In genomic region chr11:128463386-128463829, GRCh38 we compare ENCODE assay signal across 10 cellular contexts.
DNase-seq lines count a peak whose midpoint lies in the region; ATAC-seq and TF ChIP-seq lines count a peak whose summit lies in the region.
"Had no signal": no experiment of that assay in that cellular context is flagged by ENCODE, and none has a peak within 500 bp of the region (broad histone marks: within the 10 kb centered on the region; RNA-seq: fewer than 3 reads in every experiment).

No MANE protein-coding gene starts in this region.

- peak overlapping the region; percentile 74 to 92 (median 74) for H3K27ac Mint-ChIP-seq in nephron
- no peak overlapping the region for H3K27ac Mint-ChIP-seq in GM23338

- H3K4me2 ChIP-seq in OCI-LY7 (ENCODE audit: low read length) = no peak overlapping the region
- H3K4me2 ChIP-seq in GM23338 = no peak overlapping the region

- TF ChIP-seq CTCF in AG04450 (IDR thresholded peaks at IDR 0.05; ENCODE audit: low read depth, low read length) = no peak
- no peak for TF ChIP-seq CTCF in OCI-LY7 (conservative IDR thresholded peaks at IDR 0.05; ENCODE audit: low read length)
- no peak for TF ChIP-seq CTCF in esophagus squamous epithelium (IDR thresholded peaks at IDR 0.05)
- no peak for TF ChIP-seq CTCF in nephron (IDR thresholded peaks at IDR 0.05; ENCODE audit: unreplicated experiment in 3 of 3)
- TF ChIP-seq CTCF in GM23338 (conservative IDR thresholded peaks at IDR 0.05; ENCODE audit: low read depth in 2 of 2) = no peak

- H4K20me1 ChIP-seq in OCI-LY7 (ENCODE audit: insufficient read depth, low read length) (no peaks in the 10 kb centered on the region), GM23338 (replicated peaks; ENCODE audit: insufficient read depth) (no peaks in the 10 kb centered on the region; the same call in 1 of the 2 replicates)

- intact Hi-C loops in OCI-LY7 (cut with micrococcal nuclease; ENCODE audit: unreplicated experiment) = no loop called here
- intact Hi-C loops in esophagus squamous epithelium (cut with DNase I) = no loop called here

- H3K36me3 ChIP-seq in OCI-LY7 (ENCODE audit: insufficient read depth, low read length) = peaks cover 99% of the 10 kb centered on the region
- peaks cover 0 to 47% (median 4%) of the 10 kb centered on the region in 3 donors for H3K36me3 ChIP-seq in esophagus squamous epithelium
- H3K36me3 ChIP-seq in GM23338 (ENCODE audit: insufficient read depth) = 0 out of 2 replicates have a peak, but pooled peaks cover 9% of the 10 kb centered on the region

- H3K79me2 ChIP-seq in OCI-LY7 (ENCODE audit: insufficient read depth, low read depth, low read length) (peaks cover 57% of the 10 kb centered on the region), GM23338 (replicated peaks; ENCODE audit: insufficient read depth) (no peaks in the 10 kb centered on the region)

- no TSS peak for BruUV-seq in OCI-LY7 (replicated peaks; lab: Mats Ljungman, UMichigan)

- H3K4me1 ChIP-seq in OCI-LY7 (ENCODE audit: insufficient read depth, low read length, poor library complexity, severe bottlenecking) (peaks cover 57% of the 10 kb centered on the region), esophagus squamous epithelium (peaks cover 0 to 54% (median 16%) of the 10 kb centered on the region in 3 donors), GM23338 (ENCODE audit: insufficient read depth) (no peaks in the 10 kb centered on the region; the same call in 1 of the 2 replicates)

- H3K9me2 ChIP-seq in OCI-LY7 (ENCODE audit: insufficient read depth, low read length) = no peaks in the 10 kb centered on the region
- H3K9me2 ChIP-seq in GM23338 (ENCODE audit: insufficient read depth) = no peaks in the 10 kb centered on the region

- peak overlapping the region in 1 of 3 experiments; percentile 22 for H3K4me3 Mint-ChIP-seq in nephron
- H3K4me3 Mint-ChIP-seq in GM23338 = no peak overlapping the region

- H3K9me3 Mint-ChIP-seq in nephron (no peaks in the 10 kb centered on the region), GM23338 (no peaks in the 10 kb centered on the region)

- POLR2A ChIA-PET in AG04450 (lab: Yijun Ruan, JAX) = interaction anchor here (1.2 kb wide), 1 partner anchor 173 kb away, joined by 3 read pairs; no protein-coding TSS in a partner anchor
- POLR2A ChIA-PET in OCI-LY7 (lab: Charles Lee) = interaction anchor here (1.1 to 1.5 kb wide), 3 partner anchors 46 to 55 kb away, joined by 3 to 8 read pairs (median 3); no protein-coding TSS in a partner anchor

- no peaks in the 10 kb centered on the region for H3F3A ChIP-seq in GM23338 (replicated peaks; ENCODE audit: low read depth)

- ATAC-seq in HG02623 (IDR thresholded peaks at IDR 0.05; ENCODE audit: unreplicated experiment) (no peak), GM23338 (no peak)

- H3K9me3 ChIP-seq in AG04450 (ENCODE audit: control insufficient read depth, insufficient read depth, low read length) = no peaks in the 10 kb centered on the region
- H3K9me3 ChIP-seq in OCI-LY7 (ENCODE audit: low read length) = no peaks in the 10 kb centered on the region
- H3K9me3 ChIP-seq in esophagus squamous epithelium = no peaks in the 10 kb centered on the region

- H3K27me3 ChIP-seq in AG04450 (ENCODE audit: control insufficient read depth, insufficient read depth, low read length) = no peaks in the 10 kb centered on the region
- no peaks in the 10 kb centered on the region for H3K27me3 ChIP-seq in esophagus squamous epithelium
- H3K27me3 ChIP-seq in GM23338 (ENCODE audit: insufficient read depth) = no peaks in the 10 kb centered on the region

- peaks cover 4% of the 10 kb centered on the region for H3K27me3 Mint-ChIP-seq in nephron (ENCODE audit: low read depth)
- H3K27me3 Mint-ChIP-seq in GM23338 (ENCODE audit: insufficient read depth, low read depth, poor library complexity) = no peaks in the 10 kb centered on the region

- peak overlapping the region; percentile 73 for H3K27ac ChIP-seq in AG04450 (ENCODE audit: low read depth, low read length)
- peak overlapping the region; percentile 29 for H3K27ac ChIP-seq in OCI-LY7 (ENCODE audit: low read depth, low read length, poor library complexity, severe bottlenecking)
- peak overlapping the region in 3 of 4 donors; percentile 40 to 60 (median 43) for H3K27ac ChIP-seq in esophagus squamous epithelium
- no peak overlapping the region for H3K27ac ChIP-seq in GM23338 (ENCODE audit: low read depth)

- H3K4me1 Mint-ChIP-seq in nephron (peaks cover 39% of the 10 kb centered on the region), GM23338 (peaks cover 3% of the 10 kb centered on the region; the same call in 1 of the 3 replicates)

- no peak overlapping the region for H3K4me3 ChIP-seq in AG04450 (ENCODE audit: low read depth, low read length)
- no peak overlapping the region for H3K4me3 ChIP-seq in OCI-LY7 (ENCODE audit: low read depth, low read length, poor library complexity, severe bottlenecking)
- no peak overlapping the region for H3K4me3 ChIP-seq in esophagus squamous epithelium
- no peak overlapping the region for H3K4me3 ChIP-seq in GM23338

- WGBS in esophagus squamous epithelium, 2 donors = 69 to 73% methylated on average over 7 of the region's 7 CpGs

- no peak for TF ChIP-seq POLR2A in esophagus squamous epithelium (IDR thresholded peaks at IDR 0.05)

- peaks cover 89% of the 10 kb centered on the region for H3K36me3 Mint-ChIP-seq in nephron (ENCODE audit: low read depth)
- H3K36me3 Mint-ChIP-seq in GM23338 (ENCODE audit: low read depth) = peaks cover 5% of the 10 kb centered on the region; the same call in 1 of the 3 replicates

- CTCF ChIA-PET in AG04450 (lab: Charles Lee) (interaction anchor here (1.2 kb wide), 1 partner anchor 167 kb away, joined by 5 read pairs; no protein-coding TSS in a partner anchor), OCI-LY7 (lab: Charles Lee; ENCODE audit: unreplicated experiment) (no interaction called here)

- H2AFZ ChIP-seq in OCI-LY7 (ENCODE audit: low read length) (no peak overlapping the region), GM23338 (no peak overlapping the region)

- DNase-seq in AG04450 (ENCODE audit: low read depth, low spot score) = no peak
- no peak for DNase-seq in OCI-LY7 (ENCODE audit: low spot score)
- no peak for DNase-seq in esophagus squamous epithelium (lab: John Stamatoyannopoulos, UW)
- no peak for DNase-seq in activated gamma-delta T cell (lab: John Stamatoyannopoulos, UW)
- no peak for DNase-seq in GM23338 (ENCODE audit: low spot score)
- no peak for DNase-seq in NCI-H128 (lab: John Stamatoyannopoulos, UW; ENCODE audit: unreplicated experiment)
- DNase-seq: activated CD4-positive, alpha-beta T cell treated with anti-CD3 and anti-CD28 coated beads, Interleukin-2, amount 50 U/mL, for 48 hours; NCI-H1436 had no signal

TF ChIP-seq in GM23338, 12 proteins besides CTCF, POLR2A, EP300 and RAD21 (continues in another document):
- TF ChIP-seq, protein P1, sequence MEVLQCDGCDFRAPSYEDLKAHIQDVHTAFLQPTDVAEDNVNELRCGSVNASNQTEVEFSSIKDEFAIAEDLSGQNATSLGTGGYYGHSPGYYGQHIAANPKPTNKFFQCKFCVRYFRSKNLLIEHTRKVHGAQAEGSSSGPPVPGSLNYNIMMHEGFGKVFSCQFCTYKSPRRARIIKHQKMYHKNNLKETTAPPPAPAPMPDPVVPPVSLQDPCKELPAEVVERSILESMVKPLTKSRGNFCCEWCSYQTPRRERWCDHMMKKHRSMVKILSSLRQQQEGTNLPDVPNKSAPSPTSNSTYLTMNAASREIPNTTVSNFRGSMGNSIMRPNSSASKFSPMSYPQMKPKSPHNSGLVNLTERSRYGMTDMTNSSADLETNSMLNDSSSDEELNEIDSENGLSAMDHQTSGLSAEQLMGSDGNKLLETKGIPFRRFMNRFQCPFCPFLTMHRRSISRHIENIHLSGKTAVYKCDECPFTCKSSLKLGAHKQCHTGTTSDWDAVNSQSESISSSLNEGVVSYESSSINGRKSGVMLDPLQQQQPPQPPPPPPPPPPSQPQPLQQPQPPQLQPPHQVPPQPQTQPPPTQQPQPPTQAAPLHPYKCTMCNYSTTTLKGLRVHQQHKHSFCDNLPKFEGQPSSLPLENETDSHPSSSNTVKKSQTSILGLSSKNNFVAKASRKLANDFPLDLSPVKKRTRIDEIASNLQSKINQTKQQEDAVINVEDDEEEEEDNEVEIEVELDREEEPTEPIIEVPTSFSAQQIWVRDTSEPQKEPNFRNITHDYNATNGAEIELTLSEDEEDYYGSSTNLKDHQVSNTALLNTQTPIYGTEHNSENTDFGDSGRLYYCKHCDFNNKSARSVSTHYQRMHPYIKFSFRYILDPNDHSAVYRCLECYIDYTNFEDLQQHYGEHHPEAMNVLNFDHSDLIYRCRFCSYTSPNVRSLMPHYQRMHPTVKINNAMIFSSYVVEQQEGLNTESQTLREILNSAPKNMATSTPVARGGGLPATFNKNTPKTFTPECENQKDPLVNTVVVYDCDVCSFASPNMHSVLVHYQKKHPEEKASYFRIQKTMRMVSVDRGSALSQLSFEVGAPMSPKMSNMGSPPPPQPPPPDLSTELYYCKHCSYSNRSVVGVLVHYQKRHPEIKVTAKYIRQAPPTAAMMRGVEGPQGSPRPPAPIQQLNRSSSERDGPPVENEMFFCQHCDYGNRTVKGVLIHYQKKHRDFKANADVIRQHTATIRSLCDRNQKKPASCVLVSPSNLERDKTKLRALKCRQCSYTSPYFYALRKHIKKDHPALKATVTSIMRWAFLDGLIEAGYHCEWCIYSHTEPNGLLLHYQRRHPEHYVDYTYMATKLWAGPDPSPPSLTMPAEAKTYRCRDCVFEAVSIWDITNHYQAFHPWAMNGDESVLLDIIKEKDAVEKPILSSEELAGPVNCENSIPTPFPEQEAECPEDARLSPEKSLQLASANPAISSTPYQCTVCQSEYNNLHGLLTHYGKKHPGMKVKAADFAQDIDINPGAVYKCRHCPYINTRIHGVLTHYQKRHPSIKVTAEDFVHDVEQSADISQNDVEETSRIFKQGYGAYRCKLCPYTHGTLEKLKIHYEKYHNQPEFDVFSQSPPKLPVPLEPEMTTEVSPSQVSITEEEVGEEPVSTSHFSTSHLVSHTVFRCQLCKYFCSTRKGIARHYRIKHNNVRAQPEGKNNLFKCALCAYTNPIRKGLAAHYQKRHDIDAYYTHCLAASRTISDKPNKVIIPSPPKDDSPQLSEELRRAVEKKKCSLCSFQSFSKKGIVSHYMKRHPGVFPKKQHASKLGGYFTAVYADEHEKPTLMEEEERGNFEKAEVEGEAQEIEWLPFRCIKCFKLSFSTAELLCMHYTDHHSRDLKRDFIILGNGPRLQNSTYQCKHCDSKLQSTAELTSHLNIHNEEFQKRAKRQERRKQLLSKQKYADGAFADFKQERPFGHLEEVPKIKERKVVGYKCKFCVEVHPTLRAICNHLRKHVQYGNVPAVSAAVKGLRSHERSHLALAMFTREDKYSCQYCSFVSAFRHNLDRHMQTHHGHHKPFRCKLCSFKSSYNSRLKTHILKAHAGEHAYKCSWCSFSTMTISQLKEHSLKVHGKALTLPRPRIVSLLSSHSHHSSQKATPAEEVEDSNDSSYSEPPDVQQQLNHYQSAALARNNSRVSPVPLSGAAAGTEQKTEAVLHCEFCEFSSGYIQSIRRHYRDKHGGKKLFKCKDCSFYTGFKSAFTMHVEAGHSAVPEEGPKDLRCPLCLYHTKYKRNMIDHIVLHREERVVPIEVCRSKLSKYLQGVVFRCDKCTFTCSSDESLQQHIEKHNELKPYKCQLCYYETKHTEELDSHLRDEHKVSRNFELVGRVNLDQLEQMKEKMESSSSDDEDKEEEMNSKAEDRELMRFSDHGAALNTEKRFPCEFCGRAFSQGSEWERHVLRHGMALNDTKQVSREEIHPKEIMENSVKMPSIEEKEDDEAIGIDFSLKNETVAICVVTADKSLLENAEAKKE (CRISPR knock-in tag; IDR thresholded peaks at IDR 0.05) = no peak
- no peak for TF ChIP-seq ZNF114 (CRISPR knock-in tag; IDR thresholded peaks at IDR 0.05)
